ENCODE assay signal across 2 cellular contexts in genomic region chr15:89673162-89673506, GRCh38.
TF ChIP-seq lines count a peak whose summit lies in the region.

No MANE protein-coding gene starts in this region.

TF ChIP-seq in IMR-90, 13 proteins besides CTCF, POLR2A, EP300 and RAD21:
- no peak for TF ChIP-seq CHD1 (IDR thresholded peaks at IDR 0.05; ENCODE audit: low read depth, low read length)
- TF ChIP-seq MAFK (IDR thresholded peaks at IDR 0.05; ENCODE audit: low read depth, low read length): no peak
- no peak for TF ChIP-seq RCOR1 (IDR thresholded peaks at IDR 0.05; ENCODE audit: insufficient replicate concordance, low read length)
- TF ChIP-seq, protein P1, sequence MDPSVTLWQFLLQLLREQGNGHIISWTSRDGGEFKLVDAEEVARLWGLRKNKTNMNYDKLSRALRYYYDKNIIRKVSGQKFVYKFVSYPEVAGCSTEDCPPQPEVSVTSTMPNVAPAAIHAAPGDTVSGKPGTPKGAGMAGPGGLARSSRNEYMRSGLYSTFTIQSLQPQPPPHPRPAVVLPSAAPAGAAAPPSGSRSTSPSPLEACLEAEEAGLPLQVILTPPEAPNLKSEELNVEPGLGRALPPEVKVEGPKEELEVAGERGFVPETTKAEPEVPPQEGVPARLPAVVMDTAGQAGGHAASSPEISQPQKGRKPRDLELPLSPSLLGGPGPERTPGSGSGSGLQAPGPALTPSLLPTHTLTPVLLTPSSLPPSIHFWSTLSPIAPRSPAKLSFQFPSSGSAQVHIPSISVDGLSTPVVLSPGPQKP (IDR thresholded peaks at IDR 0.05; ENCODE audit: borderline replicate concordance, low read depth, low read length): no peak
- TF ChIP-seq, protein P2, sequence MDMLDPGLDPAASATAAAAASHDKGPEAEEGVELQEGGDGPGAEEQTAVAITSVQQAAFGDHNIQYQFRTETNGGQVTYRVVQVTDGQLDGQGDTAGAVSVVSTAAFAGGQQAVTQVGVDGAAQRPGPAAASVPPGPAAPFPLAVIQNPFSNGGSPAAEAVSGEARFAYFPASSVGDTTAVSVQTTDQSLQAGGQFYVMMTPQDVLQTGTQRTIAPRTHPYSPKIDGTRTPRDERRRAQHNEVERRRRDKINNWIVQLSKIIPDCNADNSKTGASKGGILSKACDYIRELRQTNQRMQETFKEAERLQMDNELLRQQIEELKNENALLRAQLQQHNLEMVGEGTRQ (IDR thresholded peaks at IDR 0.05; ENCODE audit: low read depth, low read length): no peak
- TF ChIP-seq FOS (IDR thresholded peaks at IDR 0.05; ENCODE audit: low read depth, low read length): no peak
- no peak for TF ChIP-seq CEBPB (IDR thresholded peaks at IDR 0.05; ENCODE audit: low read depth, low read length)
- no peak for TF ChIP-seq RFX5 (IDR thresholded peaks at IDR 0.05; ENCODE audit: low read depth, low read length)
- no peak for TF ChIP-seq MXI1 (IDR thresholded peaks at IDR 0.05; ENCODE audit: borderline replicate concordance, low read depth, low read length)
- TF ChIP-seq SMC3 (IDR thresholded peaks at IDR 0.05; ENCODE audit: low read depth, low read length): no peak
- TF ChIP-seq BHLHE40 (IDR thresholded peaks at IDR 0.05; ENCODE audit: low read depth, low read length): no peak
- no peak for TF ChIP-seq MAZ (IDR thresholded peaks at IDR 0.05; ENCODE audit: borderline replicate concordance, low read depth, low read length)
- TF ChIP-seq NFE2L2 (IDR thresholded peaks at IDR 0.05; ENCODE audit: low read depth, low read length): no peak

TF ChIP-seq in GM12878, 131 proteins besides CTCF, POLR2A, EP300 and RAD21:
- TF ChIP-seq MYB (IDR thresholded peaks at IDR 0.05; ENCODE audit: borderline replicate concordance, low read depth, low read length) (no peak), SMAD5 (IDR thresholded peaks at IDR 0.05; ENCODE audit: low read depth) (no peak), ZSCAN29 (IDR thresholded peaks at IDR 0.05) (no peak), ZNF384 (IDR thresholded peaks at IDR 0.05; ENCODE audit: borderline replicate concordance, low read depth, low read length) (no peak), HDAC2 (IDR thresholded peaks at IDR 0.05) (no peak), PKNOX1 (IDR thresholded peaks at IDR 0.05) (peak; percentile 16; the same call in 1 of the 2 replicates), ZNF217 (IDR thresholded peaks at IDR 0.05) (no peak)
